10 cellular contexts compared by ENCODE assay signal in the genomic region with DNA sequence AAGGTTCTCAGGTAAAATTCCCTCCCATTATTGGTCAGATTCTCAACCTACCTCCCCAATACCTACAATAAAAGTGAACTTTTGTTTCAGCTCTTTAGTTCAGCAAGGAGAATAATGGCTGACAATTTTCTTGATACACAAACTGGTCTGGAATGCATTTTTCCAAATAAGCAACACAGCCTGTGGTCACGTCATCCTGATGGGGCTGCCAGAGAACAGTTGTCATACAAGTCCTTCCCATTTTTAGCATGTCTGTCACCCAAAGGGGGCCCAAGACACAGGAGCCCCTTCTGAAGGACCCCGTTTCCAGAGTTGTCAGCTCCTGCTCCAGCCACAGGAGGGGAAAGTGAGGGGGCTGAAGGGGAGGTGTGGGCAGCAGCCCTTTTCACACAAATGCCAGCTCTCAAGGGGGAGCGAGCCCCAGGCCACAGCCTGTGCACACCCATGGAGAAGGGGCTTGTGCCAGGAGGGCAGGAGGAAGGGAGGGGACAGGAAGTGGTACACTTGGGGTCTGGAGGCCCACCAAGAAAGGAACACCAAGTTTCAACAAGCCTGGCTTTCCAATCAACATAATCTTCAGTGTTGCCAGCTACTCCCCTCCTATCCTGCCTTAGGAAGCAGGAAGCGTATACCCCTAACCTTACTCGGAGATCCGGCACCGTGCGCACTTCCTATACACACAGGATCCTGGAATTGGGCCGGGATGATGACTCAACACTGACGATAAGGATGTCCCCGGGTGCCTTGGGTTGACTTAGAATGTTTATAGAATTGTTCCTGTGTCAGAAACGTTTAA. TPM values are rescaled to one million over a fixed set of nuclear protein-coding genes. Genes with fewer than 3 reads are reported as not detected.
DNase-seq lines count a peak whose midpoint lies in the region; ATAC-seq and TF ChIP-seq lines count a peak whose summit lies in the region.
"Had no signal": no experiment of that assay in that cellular context is flagged by ENCODE, and none has a peak within 500 bp of the region (broad histone marks: within the 10 kb centered on the region; RNA-seq: fewer than 3 reads in every experiment).

No MANE protein-coding gene starts in this region.

- CTCF ChIA-PET in AG04449 (lab: Yijun Ruan, JAX), result interaction anchor here (0.9 to 1.7 kb wide), 4 partner anchors 28 to 132 kb away, joined by 3 to 4 read pairs (median 4); no protein-coding TSS in a partner anchor
- CTCF ChIA-PET in CD4-positive, alpha-beta T cell (lab: Charles Lee), result no interaction called here

- H3K9me3 ChIP-seq in osteoblast (ENCODE audit: low read depth, low read length), result no peaks in the 10 kb centered on the region
- H3K9me3 ChIP-seq in CD4-positive, alpha-beta T cell (ENCODE audit: control insufficient read depth, low read length), result no peaks in the 10 kb centered on the region

- POLR2A ChIA-PET in AG04449 (lab: Yijun Ruan, JAX), result no interaction called here
- POLR2A ChIA-PET in CD4-positive, alpha-beta T cell (lab: Charles Lee), result no interaction called here

- H3K36me3 ChIP-seq in osteoblast (ENCODE audit: insufficient read depth, low read length), result no peaks in the 10 kb centered on the region

- TF ChIP-seq CTCF in AG04449 (IDR thresholded peaks at IDR 0.05; ENCODE audit: insufficient read depth, low read length, missing control alignments), result no peak
- no peak for TF ChIP-seq CTCF in fibroblast of pulmonary artery (IDR thresholded peaks at IDR 0.05; ENCODE audit: low read length, missing control alignments)
- no peak for TF ChIP-seq CTCF in osteoblast (IDR thresholded peaks at IDR 0.05; ENCODE audit: extremely low read depth, low read depth, low read length)
- no peak for TF ChIP-seq CTCF in CD4-positive, alpha-beta T cell (IDR thresholded peaks at IDR 0.05)

- H3K27me3 Mint-ChIP-seq in CD4-positive, alpha-beta T cell, result no peaks in the 10 kb centered on the region
- H3K27me3 Mint-ChIP-seq: B cell had no signal

- no peaks in the 10 kb centered on the region for H3K9me3 Mint-ChIP-seq in CD4-positive, alpha-beta T cell

- peak overlapping the region; percentile 68 for H3K4me2 ChIP-seq in osteoblast (ENCODE audit: insufficient read depth, low read length)

- no peaks in the 10 kb centered on the region for H3K79me2 ChIP-seq in osteoblast (ENCODE audit: insufficient read depth, low read length)

- no peak overlapping the region for H3K4me3 Mint-ChIP-seq in CD4-positive, alpha-beta T cell
- H3K4me3 Mint-ChIP-seq: B cell had no signal

- intact Hi-C loops in CD4-positive, alpha-beta T cell (cut with DNase I, micrococcal nuclease), result no loop called here

- no peaks in the 10 kb centered on the region for H3K36me3 Mint-ChIP-seq in CD4-positive, alpha-beta T cell (ENCODE audit: low read depth)

- H3K4me1 ChIP-seq in osteoblast (ENCODE audit: insufficient read depth, low read length), result peaks cover 24% of the 10 kb centered on the region

- ATAC-seq in SK-N-SH treated with all-trans-retinoic acid at 6 μM for 48 hours, result peak; percentile 88
- ATAC-seq in HG02763 (IDR thresholded peaks at IDR 0.05; ENCODE audit: unreplicated experiment), result no peak
- ATAC-seq in CD4-positive, alpha-beta T cell (ENCODE audit: poor library complexity), result no peak

- no peaks in the 10 kb centered on the region for H4K20me1 ChIP-seq in osteoblast (ENCODE audit: insufficient read depth, low read length)

- no peak overlapping the region for H3K27ac Mint-ChIP-seq in CD4-positive, alpha-beta T cell
- H3K27ac Mint-ChIP-seq: B cell had no signal

- H3K4me1 Mint-ChIP-seq in CD4-positive, alpha-beta T cell (ENCODE audit: low read depth), result no peaks in the 10 kb centered on the region
- H3K4me1 Mint-ChIP-seq: B cell had no signal

- peak overlapping the region; percentile 98 for H3K27ac ChIP-seq in osteoblast (ENCODE audit: low read depth, low read length)
- H3K27ac ChIP-seq in CD4-positive, alpha-beta T cell (ENCODE audit: low read depth, low read length), result no peak overlapping the region

- peak overlapping the region; percentile 97 for H2AFZ ChIP-seq in osteoblast (ENCODE audit: low read length)

- H3K27me3 ChIP-seq in osteoblast (ENCODE audit: insufficient read depth, low read length), result no peaks in the 10 kb centered on the region
- H3K27me3 ChIP-seq in CD4-positive, alpha-beta T cell (ENCODE audit: control insufficient read depth, insufficient read depth, low read length), result no peaks in the 10 kb centered on the region

- no peak overlapping the region for H3K4me3 ChIP-seq in AG04449 (ENCODE audit: low read depth, low read length)
- no peak overlapping the region for H3K4me3 ChIP-seq in fibroblast of pulmonary artery (replicated peaks; ENCODE audit: low read depth, low read length)
- peak overlapping the region; percentile 44 for H3K4me3 ChIP-seq in osteoblast (ENCODE audit: insufficient read depth, low read length)

- peak; percentile 40 for DNase-seq in AG04449 (ENCODE audit: low read depth, low spot score)
- DNase-seq in fibroblast of pulmonary artery (ENCODE audit: low read depth), result peak; percentile 99
- peak; percentile 86 for DNase-seq in osteoblast (ENCODE audit: insufficient read length, low spot score, missing footprints)
- no peak for DNase-seq in NCI-H2227 (lab: John Stamatoyannopoulos, UW; ENCODE audit: unreplicated experiment)
- DNase-seq in activated CD4-positive, CD25-positive, alpha-beta regulatory T cell (lab: John Stamatoyannopoulos, UW), result no peak
- no peak for DNase-seq in CD4-positive, alpha-beta T cell
- DNase-seq: activated T-cell treated with anti-CD3 and anti-CD28 coated beads, Interleukin-2, amount 50 U/mL, for 48 hours had no signal

TF ChIP-seq in SK-N-SH treated with all-trans-retinoic acid at 6 μM for 48 hours, 23 proteins besides CTCF, POLR2A, EP300 and RAD21:
- no peak for TF ChIP-seq GLIS3 (CRISPR knock-in tag; IDR thresholded peaks at IDR 0.05)
- TF ChIP-seq CSDC2 (CRISPR knock-in tag; IDR thresholded peaks at IDR 0.05), result no peak
- no peak for TF ChIP-seq TOX (CRISPR knock-in tag; IDR thresholded peaks at IDR 0.05; ENCODE audit: borderline replicate concordance)
- no peak for TF ChIP-seq ZNF8 (CRISPR knock-in tag; IDR thresholded peaks at IDR 0.05)
- no peak for TF ChIP-seq ESRRG (CRISPR knock-in tag; IDR thresholded peaks at IDR 0.05)
- TF ChIP-seq TCF4 (CRISPR knock-in tag; IDR thresholded peaks at IDR 0.05; ENCODE audit: borderline replicate concordance), result no peak

RNA-seq across cellular contexts. Expression of a gene that starts 43.4 kb away (rescaled TPM):
- total RNA-seq in osteoblast, result 25.0 and 26.1 TPM in 2 replicates
- total RNA-seq in CD4-positive, alpha-beta T cell, result under 1 TPM; 0.41 to 0.75 TPM

Comparison
In these comparisons a context has a peak if more than half of its experiments do, and no peak if none do; other contexts are left out.
1. DNase-seq: peak in AG04449 (single experiment), fibroblast of pulmonary artery (single experiment) and osteoblast (single experiment); none in NCI-H2227 (single experiment), activated CD4-positive, CD25-positive, alpha-beta regulatory T cell (0 of 4) and CD4-positive, alpha-beta T cell (0 of 10).
2. RNA of a gene that starts 43.4 kb away (total RNA-seq): 25.0 to 26.1 TPM in osteoblast; 0.41 to 0.75 TPM in CD4-positive, alpha-beta T cell; every median in the first group is over 10 times any median in the second.